ENCODE assay signal across 25 cellular contexts in genomic region chr9:68458918-68459317, GRCh38.
A peak's percentile ranks its signal among the peaks of the same experiment; 100 is the strongest.
DNase-seq lines count a peak whose midpoint lies in the region; ATAC-seq and TF ChIP-seq lines count a peak whose summit lies in the region.
"Had no signal": no experiment of that assay in that cellular context is flagged by ENCODE, and none has a peak within 500 bp of the region (broad histone marks: within the 10 kb centered on the region; RNA-seq: fewer than 3 reads in every experiment).

No MANE protein-coding gene starts in this region.

- H2AK5ac ChIP-seq in mesenchymal stem cell (ENCODE audit: low read length, severe bottlenecking) = no peak overlapping the region
- no peak overlapping the region for H2AK5ac ChIP-seq in H9 (ENCODE audit: insufficient read length, low read length)

- H4K8ac ChIP-seq in mesenchymal stem cell (ENCODE audit: low read length) (no peak overlapping the region), H9 (replicated peaks; ENCODE audit: insufficient read length, low read depth, low read length) (no peak overlapping the region)

- TF ChIP-seq EP300 in sigmoid colon (IDR thresholded peaks at IDR 0.05) = peak; percentile 38 to 92 (median 70)

- no peaks in the 10 kb centered on the region for H3K79me2 ChIP-seq in H9 (ENCODE audit: insufficient read depth, low read length)

- no peaks in the 10 kb centered on the region for H3K23me2 ChIP-seq in H9 (ENCODE audit: insufficient read length, low read depth, low read length, poor library complexity, severe bottlenecking)

- no peak overlapping the region for H3K9ac ChIP-seq in mesenchymal stem cell (ENCODE audit: low read length)
- H3K9ac ChIP-seq in H9 (ENCODE audit: extremely low read depth, insufficient read length, low read length) = no peak overlapping the region
- H3K9ac ChIP-seq: BLaER1 treated with 17β-estradiol and CSF1 and Interleukin-3, amounts not matched to agents 10 nM and 100 nM; KMS-11 had no signal

- DNase-seq in cardiac muscle cell (ENCODE audit: low read depth in 1 of 2, low spot score in 1 of 2) (no peak), cardiac septum (ENCODE audit: low spot score) (no peak), mesenchymal stem cell (peak; percentile 27), sigmoid colon (no peak), psoas muscle (no peak), GM20000 (ENCODE audit: low spot score) (no peak), H9 (no peak), NCI-H2029 treated with DMSO at 0.1 percent for 48 hours (lab: John Stamatoyannopoulos, UW) (no peak)
- DNase-seq: CD8-positive, alpha-beta memory T cell; EL; GF-D8; IMR-90; NCI-H1105; NCI-H146; NCI-H2029; NCI-H2171; NCI-H345; NCI-H524; NCI-H82; OCI-M1 had no signal

- H2BK5ac ChIP-seq in mesenchymal stem cell (ENCODE audit: low read depth, low read length, poor library complexity, severe bottlenecking) (no peak overlapping the region), H9 (ENCODE audit: insufficient read length, low read length) (no peak overlapping the region)

- H3K18ac ChIP-seq in mesenchymal stem cell (ENCODE audit: low read depth in 1 of 2, low read length in 2 of 2) = no peak overlapping the region
- H3K18ac ChIP-seq in H9 (ENCODE audit: insufficient read length, low read depth, low read length) = no peak overlapping the region

- ATAC-seq in psoas muscle = no peak
- ATAC-seq: Right ventricle myocardium inferior had no signal

- H4K5ac ChIP-seq in H9 (ENCODE audit: insufficient read length, low read depth, low read length) = no peak overlapping the region

- H3K79me1 ChIP-seq in mesenchymal stem cell (replicated peaks; ENCODE audit: low read length, poor library complexity, severe bottlenecking) = no peaks in the 10 kb centered on the region
- no peaks in the 10 kb centered on the region for H3K79me1 ChIP-seq in H9 (ENCODE audit: insufficient read depth, low read depth, low read length, poor library complexity, severe bottlenecking)

- H3K14ac ChIP-seq in mesenchymal stem cell (ENCODE audit: low read length in 2 of 2) = no peak overlapping the region
- H3K14ac ChIP-seq in H9 (ENCODE audit: insufficient read depth, low read length) = no peak overlapping the region

- no peak overlapping the region for H3K27ac Mint-ChIP-seq in H9
- H3K27ac Mint-ChIP-seq: CD8-positive, alpha-beta memory T cell had no signal

- no peak overlapping the region for H3K4me3 Mint-ChIP-seq in H9
- H3K4me3 Mint-ChIP-seq: CD8-positive, alpha-beta memory T cell had no signal

- H3K27me3 ChIP-seq in cardiac muscle cell (no peaks in the 10 kb centered on the region), mesenchymal stem cell (ENCODE audit: control insufficient read depth in 1 of 2, insufficient read depth in 1 of 2, low read length in 2 of 2) (no peaks in the 10 kb centered on the region), sigmoid colon (no peaks in the 10 kb centered on the region), psoas muscle (ENCODE audit: insufficient read depth in 3 of 3, low read length in 2 of 3) (no peaks in the 10 kb centered on the region), H9 (ENCODE audit: insufficient read depth, low read length) (no peaks in the 10 kb centered on the region)
- H3K27me3 ChIP-seq: BLaER1 treated with 17β-estradiol and CSF1 and Interleukin-3, amounts not matched to agents 10 nM and 100 nM; SJSA1 had no signal

- no peak overlapping the region for H2BK20ac ChIP-seq in H9 (ENCODE audit: low read depth, low read length, poor library complexity, severe bottlenecking)

- H2BK120ac ChIP-seq in mesenchymal stem cell (ENCODE audit: low read depth, low read length) = no peak overlapping the region
- no peak overlapping the region for H2BK120ac ChIP-seq in H9 (ENCODE audit: low read depth, low read length, poor library complexity, severe bottlenecking)

- H3K4me3 ChIP-seq in cardiac muscle cell (no peak overlapping the region), mesenchymal stem cell (ENCODE audit: insufficient read depth in 1 of 2, low read depth in 1 of 2, low read length in 2 of 2) (no peak overlapping the region), sigmoid colon (no peak overlapping the region), psoas muscle (no peak overlapping the region)
- H3K4me3 ChIP-seq: BLaER1 treated with 17β-estradiol and CSF1 and Interleukin-3, amounts not matched to agents 10 nM and 100 nM; SJSA1 had no signal

- H3K27ac ChIP-seq in cardiac muscle cell (peak overlapping the region; percentile 80), mesenchymal stem cell (ENCODE audit: low read length, poor library complexity, severe bottlenecking) (no peak overlapping the region), sigmoid colon (peak overlapping the region; percentile 73 to 90 (median 86)), psoas muscle (no peak overlapping the region), H9 (ENCODE audit: insufficient read length, low read depth, low read length) (no peak overlapping the region)
- H3K27ac ChIP-seq: 22Rv1; BLaER1 treated with 17β-estradiol and CSF1 and Interleukin-3, amounts not matched to agents 10 nM and 100 nM; KMS-11; SJSA1 had no signal

- no peaks in the 10 kb centered on the region for H3K9me3 Mint-ChIP-seq in H9

- H3K4ac ChIP-seq in mesenchymal stem cell (ENCODE audit: low read depth in 1 of 2, low read length in 2 of 2) (no peak overlapping the region), H9 (ENCODE audit: low read depth, low read length) (no peak overlapping the region)

- H3K36me3 ChIP-seq in cardiac muscle cell (no peaks in the 10 kb centered on the region), mesenchymal stem cell (ENCODE audit: control insufficient read depth in 1 of 2, insufficient read depth in 2 of 2, low read depth in 1 of 2, low read length in 2 of 2) (no peaks in the 10 kb centered on the region), sigmoid colon (peaks cover 0 to 5% (median under 1%) of the 10 kb centered on the region in 4 donors), psoas muscle (ENCODE audit: insufficient read depth in 1 of 2, low read depth in 1 of 2) (no peaks in the 10 kb centered on the region)
- H3K36me3 ChIP-seq: BLaER1 treated with 17β-estradiol and CSF1 and Interleukin-3, amounts not matched to agents 10 nM and 100 nM; SJSA1 had no signal

- no peak overlapping the region for H2BK15ac ChIP-seq in mesenchymal stem cell (ENCODE audit: low read depth, poor library complexity, severe bottlenecking)
- H2BK15ac ChIP-seq in H9 (ENCODE audit: low read depth, low read length) = no peak overlapping the region

- H3K9me3 ChIP-seq in cardiac muscle cell (ENCODE audit: low read depth) = no peaks in the 10 kb centered on the region
- no peaks in the 10 kb centered on the region for H3K9me3 ChIP-seq in mesenchymal stem cell (ENCODE audit: control insufficient read depth, low read length)
- H3K9me3 ChIP-seq in sigmoid colon = no peaks in the 10 kb centered on the region
- H3K9me3 ChIP-seq in psoas muscle = no peaks in the 10 kb centered on the region
- H3K9me3 ChIP-seq in H9 (ENCODE audit: control insufficient read depth, low read depth, low read length) = no peaks in the 10 kb centered on the region
- H3K9me3 ChIP-seq: BLaER1 treated with 17β-estradiol and CSF1 and Interleukin-3, amounts not matched to agents 10 nM and 100 nM; SJSA1 had no signal

- TF ChIP-seq CTCF in cardiac muscle cell (IDR thresholded peaks at IDR 0.05; ENCODE audit: low read depth, low read length) = no peak
- TF ChIP-seq CTCF in sigmoid colon (IDR thresholded peaks at IDR 0.05) = no peak
- no peak for TF ChIP-seq CTCF in psoas muscle (IDR thresholded peaks at IDR 0.05)
- TF ChIP-seq CTCF in GM20000 (IDR thresholded peaks at IDR 0.05; ENCODE audit: extremely low read depth, missing control alignments) = no peak
- TF ChIP-seq CTCF in H9 (conservative IDR thresholded peaks at IDR 0.05) = no peak

- H2BK12ac ChIP-seq in mesenchymal stem cell (ENCODE audit: low read length in 2 of 2) (no peak overlapping the region), H9 (ENCODE audit: insufficient read length, low read depth, low read length) (no peak overlapping the region)

- peaks cover 60% of the 10 kb centered on the region for H3K4me1 ChIP-seq in cardiac muscle cell (ENCODE audit: low read depth)
- no peaks in the 10 kb centered on the region for H3K4me1 ChIP-seq in mesenchymal stem cell (ENCODE audit: control insufficient read depth, insufficient read depth, low read depth, low read length)
- peaks cover 0 to 94% (median 82%) of the 10 kb centered on the region in 4 donors for H3K4me1 ChIP-seq in sigmoid colon
- no peaks in the 10 kb centered on the region for H3K4me1 ChIP-seq in psoas muscle
- H3K4me1 ChIP-seq in H9 (ENCODE audit: insufficient read depth, low read length) = no peaks in the 10 kb centered on the region; the same call in 1 of the 2 replicates
- H3K4me1 ChIP-seq: SJSA1 had no signal

- no peak overlapping the region for H2AFZ ChIP-seq in mesenchymal stem cell (ENCODE audit: low read depth, low read length)
- no peak overlapping the region for H2AFZ ChIP-seq in H9 (ENCODE audit: low read length)

- peaks cover 0 to 12% of the 10 kb centered on the region in 2 experiments; a peak in 2 of 4 replicates for H3K4me1 Mint-ChIP-seq in H9
- H3K4me1 Mint-ChIP-seq: CD8-positive, alpha-beta memory T cell had no signal

- H4K20me1 ChIP-seq in H9 (ENCODE audit: control insufficient read depth, insufficient read depth, insufficient read length) = no peaks in the 10 kb centered on the region
- H4K20me1 ChIP-seq: BLaER1 treated with 17β-estradiol and CSF1 and Interleukin-3, amounts not matched to agents 10 nM and 100 nM had no signal

- intact Hi-C loops in cardiac septum (cut with DNase I) (no loop called here), sigmoid colon (cut with DNase I) (no loop called here), psoas muscle (cut with DNase I) (no loop called here)

- H4K91ac ChIP-seq in mesenchymal stem cell (ENCODE audit: low read length) (no peak overlapping the region), H9 (ENCODE audit: insufficient read length, low read depth, low read length) (no peak overlapping the region)

- no peak overlapping the region for H3T11ph ChIP-seq in H9 (ENCODE audit: low read length)

- 18% methylated on average over 1 of the region's 1 CpG for WGBS in mesenchymal stem cell
- WGBS in sigmoid colon, 2 donors = 2 to 65% methylated on average over 1 of the region's 1 CpG
- WGBS in psoas muscle, 3 donors = 90 to 97% (median 91%) methylated on average over 1 of the region's 1 CpG
- no CpG with 5 or more reads among the region's 1 CpG for WGBS in H9 (ENCODE audit: extremely low coverage, insufficient read length, low lambda C conversion rate)

- TF ChIP-seq POLR2A in sigmoid colon (IDR thresholded peaks at IDR 0.05) = no peak

- peaks cover 82% of the 10 kb centered on the region for H3K27me3 Mint-ChIP-seq in H9 (ENCODE audit: low read depth)

- H3K56ac ChIP-seq in H9 (ENCODE audit: insufficient read length, low read depth, low read length) = no peak overlapping the region

- H3K23ac ChIP-seq in mesenchymal stem cell (ENCODE audit: low read length in 2 of 2) = no peak overlapping the region
- H3K23ac ChIP-seq in H9 (ENCODE audit: insufficient read length, low read depth, low read length) = no peak overlapping the region

- no peak overlapping the region for H3K4me2 ChIP-seq in mesenchymal stem cell (ENCODE audit: low read length, poor library complexity, severe bottlenecking)
- no peak overlapping the region for H3K4me2 ChIP-seq in H9 (ENCODE audit: insufficient read depth, insufficient read length, low read length)
- H3K4me2 ChIP-seq: BLaER1 treated with 17β-estradiol and CSF1 and Interleukin-3, amounts not matched to agents 10 nM and 100 nM; KMS-11 had no signal

- H3K36me3 Mint-ChIP-seq in H9 (ENCODE audit: insufficient read depth in 1 of 3, low read depth in 3 of 3) = no peaks in the 10 kb centered on the region
- H3K36me3 Mint-ChIP-seq: CD8-positive, alpha-beta memory T cell had no signal

Comparison
In these comparisons a context has a peak if more than half of its experiments do, and no peak if none do; other contexts are left out.
1. H3K27ac ChIP-seq: peak in cardiac muscle cell (single experiment) and sigmoid colon (4 of 4); none in mesenchymal stem cell (single experiment), psoas muscle (single experiment) and H9 (single experiment).